ENCODE assay signal across 8 cellular contexts in genomic region chr11:78416285-78417174, GRCh38. TPM values are rescaled to one million over a fixed set of nuclear protein-coding genes. Genes with fewer than 3 reads are reported as not detected.
A peak's percentile ranks its signal among the peaks of the same experiment; 100 is the strongest.
DNase-seq lines count a peak whose midpoint lies in the region; ATAC-seq, FAIRE-seq and TF ChIP-seq lines count a peak whose summit lies in the region.

No MANE protein-coding gene starts in this region.

- H3K9ac ChIP-seq in astrocyte (ENCODE audit: low read length), result peak overlapping the region; percentile 84

- peaks cover 2% of the 10 kb centered on the region for H4K20me1 ChIP-seq in astrocyte (ENCODE audit: insufficient read depth, low read length)

- H3K4me2 ChIP-seq in astrocyte (ENCODE audit: low read length), result peak overlapping the region; percentile 89

- H3K4me1 ChIP-seq in astrocyte (ENCODE audit: insufficient read depth, low read length), result peaks cover 35% of the 10 kb centered on the region

- peak; percentile 26 for DNase-seq in GM12891 (ENCODE audit: insufficient read length, low spot score)
- peak; percentile 54 to 69 for DNase-seq in NCI-H1930 (lab: John Stamatoyannopoulos, UW)
- DNase-seq in T-helper 9 cell, result peak; percentile 70
- DNase-seq in astrocyte (ENCODE audit: low read depth), result peak; percentile 73
- DNase-seq in hippocampal formation (lab: John Stamatoyannopoulos, UW), result peak; percentile 80 to 86
- DNase-seq in retina, result peak; percentile 94
- no peak for DNase-seq in epidermal melanocyte (ENCODE audit: insufficient read length, low spot score)

- peak overlapping the region; percentile 66 for H2AFZ ChIP-seq in astrocyte (ENCODE audit: low read depth, low read length)

- no peaks in the 10 kb centered on the region for H3K9me3 ChIP-seq in astrocyte (ENCODE audit: insufficient read depth, low read depth, low read length)

- no peak for TF ChIP-seq POLR2A in GM12891 (IDR thresholded peaks at IDR 0.05; ENCODE audit: low read depth, low read length)

- peak; percentile 44 for ATAC-seq in HG02970 (IDR thresholded peaks at IDR 0.05; ENCODE audit: low FRiP score, unreplicated experiment)

- no peaks in the 10 kb centered on the region for H3K27me3 Mint-ChIP-seq in astrocyte (ENCODE audit: low read depth, unreplicated experiment)

- H3K27ac ChIP-seq in astrocyte (ENCODE audit: low read depth, low read length), result peak overlapping the region; percentile 69

- H3K36me3 ChIP-seq in astrocyte (ENCODE audit: insufficient read depth, low read length), result no peaks in the 10 kb centered on the region

- H3K27me3 ChIP-seq in astrocyte (ENCODE audit: insufficient read depth, low read length), result no peaks in the 10 kb centered on the region

- peaks cover 5% of the 10 kb centered on the region for H3K79me2 ChIP-seq in astrocyte (ENCODE audit: insufficient read depth, low read length)

- H3K27ac Mint-ChIP-seq in astrocyte (ENCODE audit: unreplicated experiment), result peak overlapping the region; percentile 90

- TF ChIP-seq CTCF in astrocyte (IDR thresholded peaks at IDR 0.05; ENCODE audit: insufficient read depth, low read depth, low read length), result peak; percentile 19

- peak overlapping the region; percentile 88 for H3K4me3 Mint-ChIP-seq in astrocyte (ENCODE audit: unreplicated experiment)

- H3K36me3 Mint-ChIP-seq in astrocyte (ENCODE audit: low read depth, unreplicated experiment), result no peaks in the 10 kb centered on the region

- peak overlapping the region; percentile 61 for H3K4me3 ChIP-seq in astrocyte (ENCODE audit: insufficient read depth, low read depth, low read length)

- FAIRE-seq in GM12891 (lab: Jason Lieb, UNC), result peak; percentile 28
- no peak for FAIRE-seq in astrocyte (lab: Jason Lieb, UNC)

- no peaks in the 10 kb centered on the region for H3K9me3 Mint-ChIP-seq in astrocyte (ENCODE audit: unreplicated experiment)

- H3K4me1 Mint-ChIP-seq in astrocyte (ENCODE audit: low read depth, unreplicated experiment), result peaks cover 13% of the 10 kb centered on the region

TF ChIP-seq in GM12891, 5 proteins besides CTCF, POLR2A, EP300 and RAD21:
- peak; percentile 41; the same call in 1 of the 2 replicates for TF ChIP-seq SPI1 (IDR thresholded peaks at IDR 0.05; ENCODE audit: low read depth, low read length)
- no peak for TF ChIP-seq TAF1 (IDR thresholded peaks at IDR 0.05; ENCODE audit: low read depth, low read length)

RNA-seq across cellular contexts. Expression of gene GAB2, which starts 1.1 kb away (rescaled TPM):
- 3.8 TPM for polyA plus RNA-seq in GM12891 (2012; ENCODE audit: low read depth, missing spikeins)
- total RNA-seq in astrocyte, result 10.5 and 18.2 TPM in 2 replicates
